Comparison of ENCODE assay signal across 18 cellular contexts in the genomic region with DNA sequence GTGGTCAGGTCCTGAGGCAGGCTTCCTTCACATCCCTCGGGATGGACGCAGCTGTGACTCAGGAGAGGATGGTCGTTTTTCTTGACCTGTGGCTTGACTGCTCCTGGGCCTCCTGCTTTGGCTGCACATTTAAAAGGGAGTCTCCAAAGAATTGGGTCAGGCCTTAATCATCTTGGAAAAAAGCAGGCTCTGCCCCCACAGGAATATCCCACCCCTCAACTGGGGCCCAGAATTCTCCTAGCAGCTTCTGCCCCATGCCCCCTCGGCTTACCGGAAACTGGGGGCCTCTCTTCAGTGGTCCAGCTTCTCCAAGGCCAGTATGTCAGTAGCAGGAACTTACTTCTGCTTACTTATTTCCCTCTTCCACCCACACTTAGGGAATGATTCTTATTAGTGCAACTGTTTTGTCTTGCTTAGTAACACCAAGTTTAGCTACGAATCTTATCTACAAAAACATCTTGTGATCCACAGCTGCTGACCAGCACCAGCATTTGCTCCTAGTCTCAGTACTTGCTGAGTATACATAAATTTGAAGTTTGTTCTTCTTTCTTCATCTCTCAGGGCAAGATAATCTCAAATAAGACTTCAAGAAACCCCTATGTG. TPM values are rescaled to one million over a fixed set of nuclear protein-coding genes. Genes with fewer than 3 reads are reported as not detected.
DNase-seq lines count a peak whose midpoint lies in the region; ATAC-seq lines count a peak whose summit lies in the region.
"Had no signal": no experiment of that assay in that cellular context is flagged by ENCODE, and none has a peak within 500 bp of the region (broad histone marks: within the 10 kb centered on the region; RNA-seq: fewer than 3 reads in every experiment).

No MANE protein-coding gene starts in this region.

- WGBS in right cardiac atrium: 71% methylated on average over 6 of the region's 6 CpGs

- H3K4me3 Mint-ChIP-seq in CD8-positive, alpha-beta memory T cell: peak overlapping the region in 2 of 7 donors; percentile 27 to 74
- H3K4me3 Mint-ChIP-seq in T-helper 17 cell: no peak overlapping the region
- no peak overlapping the region for H3K4me3 Mint-ChIP-seq in stimulated activated effector memory CD8-positive, alpha-beta T cell treated with anti-CD3 and anti-CD28 coated beads, Interleukin-12 subunit alpha, Interleukin-12 subunit beta, amount 100 ng/mL, for 72 hours
- H3K4me3 Mint-ChIP-seq: activated T-cell treated with anti-CD3 and anti-CD28 coated beads, Interleukin-2, amount 50 U/mL, for 72 hours; HFFc6 had no signal

- POLR2A ChIA-PET in CD8-positive, alpha-beta memory T cell (lab: Charles Lee): no interaction called here

- DNase-seq in CD8-positive, alpha-beta memory T cell: no peak
- DNase-seq in T-helper 17 cell (no peak), right cardiac atrium (no peak), activated T-cell treated with anti-CD3 and anti-CD28 coated beads for 4 hours (no peak), NCI-H526 (lab: John Stamatoyannopoulos, UW) (no peak), NCI-H2196 (lab: John Stamatoyannopoulos, UW; ENCODE audit: unreplicated experiment) (no peak)
- DNase-seq in stimulated activated effector memory CD8-positive, alpha-beta T cell treated with anti-CD3 and anti-CD28 coated beads, Interleukin-12 subunit alpha, Interleukin-12 subunit beta, amount 100 ng/mL, for 72 hours (ENCODE audit: low spot score in 2 of 2): no peak
- DNase-seq: activated CD4-positive, alpha-beta T cell treated with anti-CD3 and anti-CD28 coated beads, Interleukin-2, amount 50 U/mL, for 48 hours; activated T-cell treated with anti-CD3 and anti-CD28 coated beads, Interleukin-2, amount 50 U/mL, for 72 hours; central memory CD4-positive, alpha-beta T cell; HFFc6; left colon; naive thymus-derived CD4-positive, alpha-beta T cell; NCI-H2081 treated with DMSO at 0.1 percent for 48 hours; NCI-H748 treated with DMSO at 0.1 percent for 48 hours; PC-9 had no signal

- H3K4me1 ChIP-seq in CD8-positive, alpha-beta memory T cell (ENCODE audit: insufficient read depth, low read length): peaks cover 11% of the 10 kb centered on the region
- H3K4me1 ChIP-seq in right cardiac atrium (ENCODE audit: control insufficient read depth, insufficient read depth, low read length): no peaks in the 10 kb centered on the region

- H3K36me3 Mint-ChIP-seq in CD8-positive, alpha-beta memory T cell: peaks cover 13 to 77% (median 34%) of the 10 kb centered on the region in 3 donors
- peaks cover 15% of the 10 kb centered on the region for H3K36me3 Mint-ChIP-seq in T-helper 17 cell (ENCODE audit: low read depth)
- H3K36me3 Mint-ChIP-seq in stimulated activated effector memory CD8-positive, alpha-beta T cell treated with anti-CD3 and anti-CD28 coated beads, Interleukin-12 subunit alpha, Interleukin-12 subunit beta, amount 100 ng/mL, for 72 hours: peaks cover 80% of the 10 kb centered on the region

- ATAC-seq in T-helper 17 cell: no peak
- peak; percentile 35 to 38 for ATAC-seq in right cardiac atrium
- ATAC-seq in stimulated activated effector memory CD8-positive, alpha-beta T cell treated with anti-CD3 and anti-CD28 coated beads, Interleukin-12 subunit alpha, Interleukin-12 subunit beta, amount 100 ng/mL, for 72 hours: no peak
- ATAC-seq: left colon; naive thymus-derived CD4-positive, alpha-beta T cell had no signal

- peaks cover 27 to 32% (median 31%) of the 10 kb centered on the region in 3 donors for H3K4me1 Mint-ChIP-seq in CD8-positive, alpha-beta memory T cell
- H3K4me1 Mint-ChIP-seq in T-helper 17 cell: peaks cover 20% of the 10 kb centered on the region
- peaks cover 31% of the 10 kb centered on the region for H3K4me1 Mint-ChIP-seq in stimulated activated effector memory CD8-positive, alpha-beta T cell treated with anti-CD3 and anti-CD28 coated beads, Interleukin-12 subunit alpha, Interleukin-12 subunit beta, amount 100 ng/mL, for 72 hours

- no peak overlapping the region for H3K27ac ChIP-seq in CD8-positive, alpha-beta memory T cell (ENCODE audit: low read depth, low read length)
- H3K27ac ChIP-seq in right cardiac atrium (ENCODE audit: low read length): no peak overlapping the region
- H3K27ac ChIP-seq: C4-2B, PC-9 had no signal

- H3K27me3 ChIP-seq in CD8-positive, alpha-beta memory T cell (ENCODE audit: insufficient read depth, low read length, poor library complexity, severe bottlenecking): no peaks in the 10 kb centered on the region
- no peaks in the 10 kb centered on the region for H3K27me3 ChIP-seq in right cardiac atrium (ENCODE audit: control insufficient read depth, insufficient read depth)

- CTCF ChIA-PET in CD8-positive, alpha-beta memory T cell (lab: Charles Lee): no interaction called here

- no peaks in the 10 kb centered on the region for H3K27me3 Mint-ChIP-seq in CD8-positive, alpha-beta memory T cell
- no peaks in the 10 kb centered on the region for H3K27me3 Mint-ChIP-seq in T-helper 17 cell
- H3K27me3 Mint-ChIP-seq: naive thymus-derived CD4-positive, alpha-beta T cell had no signal

- intact Hi-C loops in right cardiac atrium (cut with DNase I): no loop called here

- H3K36me3 ChIP-seq in CD8-positive, alpha-beta memory T cell (ENCODE audit: insufficient read depth, low read length): peaks cover 34% of the 10 kb centered on the region

- H3K9me3 ChIP-seq in CD8-positive, alpha-beta memory T cell (ENCODE audit: low read length): no peaks in the 10 kb centered on the region
- H3K9me3 ChIP-seq in T-helper 17 cell (ENCODE audit: control insufficient read depth, low read length, poor library complexity, severe bottlenecking) (no peaks in the 10 kb centered on the region), right cardiac atrium (ENCODE audit: control insufficient read depth, low read length) (no peaks in the 10 kb centered on the region)
- H3K9me3 ChIP-seq: thoracic aorta had no signal

- H3K4me3 ChIP-seq in CD8-positive, alpha-beta memory T cell (ENCODE audit: low read length): no peak overlapping the region
- H3K4me3 ChIP-seq in right cardiac atrium (ENCODE audit: low read length): no peak overlapping the region
- H3K4me3 ChIP-seq: PC-9, thoracic aorta had no signal

- no peaks in the 10 kb centered on the region for H3K9me3 Mint-ChIP-seq in CD8-positive, alpha-beta memory T cell
- no peaks in the 10 kb centered on the region for H3K9me3 Mint-ChIP-seq in stimulated activated effector memory CD8-positive, alpha-beta T cell treated with anti-CD3 and anti-CD28 coated beads, Interleukin-12 subunit alpha, Interleukin-12 subunit beta, amount 100 ng/mL, for 72 hours
- H3K9me3 Mint-ChIP-seq: HFFc6; naive thymus-derived CD4-positive, alpha-beta T cell had no signal

- peak overlapping the region in 6 of 8 donors; percentile 23 to 93 (median 68) for H3K27ac Mint-ChIP-seq in CD8-positive, alpha-beta memory T cell
- H3K27ac Mint-ChIP-seq in T-helper 17 cell: peak overlapping the region; percentile 61
- H3K27ac Mint-ChIP-seq in stimulated activated effector memory CD8-positive, alpha-beta T cell treated with anti-CD3 and anti-CD28 coated beads, Interleukin-12 subunit alpha, Interleukin-12 subunit beta, amount 100 ng/mL, for 72 hours: peak overlapping the region; percentile 16
- H3K27ac Mint-ChIP-seq: activated T-cell treated with anti-CD3 and anti-CD28 coated beads, Interleukin-2, amount 50 U/mL, for 72 hours; HFFc6 had no signal

RNA-seq across cellular contexts. Expression of gene ATG7, which starts 35.7 kb away (rescaled TPM):
- total RNA-seq in CD8-positive, alpha-beta memory T cell: 10 to 100 TPM; 28.0 to 28.2 TPM
- 13.8 TPM for polyA plus RNA-seq in CD8-positive, alpha-beta memory T cell
- total RNA-seq in T-helper 17 cell (10 to 100 TPM; 34.0 to 36.9 TPM), right cardiac atrium (10 to 100 TPM; 18.3 to 22.3 (median 20.0) TPM)
- 5.9 TPM for polyA plus RNA-seq in right cardiac atrium

Comparison
In these comparisons a context has a peak if more than half of its experiments do, and no peak if none do; other contexts are left out.
1. H3K27ac Mint-ChIP-seq: peak in every context shown above with its lines; median percentile 68 in CD8-positive, alpha-beta memory T cell; 61 in T-helper 17 cell; 16 in stimulated activated effector memory CD8-positive, alpha-beta T cell treated with anti-CD3 and anti-CD28 coated beads, Interleukin-12 subunit alpha, Interleukin-12 subunit beta, amount 100 ng/mL, for 72 hours.
2. ATAC-seq: peak in right cardiac atrium (2 of 2); none in T-helper 17 cell (single experiment) and stimulated activated effector memory CD8-positive, alpha-beta T cell treated with anti-CD3 and anti-CD28 coated beads, Interleukin-12 subunit alpha, Interleukin-12 subunit beta, amount 100 ng/mL, for 72 hours (single experiment).